Comparison of ENCODE assay signal across 22 cellular contexts in genomic region chr13:85588359-85588758, GRCh38.
DNase-seq lines count a peak whose midpoint lies in the region; ATAC-seq, FAIRE-seq and TF ChIP-seq lines count a peak whose summit lies in the region.
"Had no signal": no experiment of that assay in that cellular context is flagged by ENCODE, and none has a peak within 500 bp of the region (broad histone marks: within the 10 kb centered on the region; RNA-seq: fewer than 3 reads in every experiment).

No MANE protein-coding gene starts in this region.

- H3K4me1 Mint-ChIP-seq in T-helper 2 cell treated with Interferon-gamma antibody and Interleukin-4, amounts not matched to agents 5 μg/mL and 100 μg/mL, for 36 hours (ENCODE audit: low read depth) = no peaks in the 10 kb centered on the region
- H3K4me1 Mint-ChIP-seq: CD4-positive, CD25-positive, alpha-beta regulatory T cell had no signal

- peaks cover 16% of the 10 kb centered on the region; the same call in 1 of the 2 replicates for H3K4me1 ChIP-seq in HUES64 (ENCODE audit: insufficient read depth, low read length)
- peaks cover 55% of the 10 kb centered on the region for H3K4me1 ChIP-seq in RWPE2 (ENCODE audit: insufficient read depth, poor library complexity, severe bottlenecking)
- H3K4me1 ChIP-seq: BLaER1 had no signal

- H3K4me3 ChIP-seq in HUES64 (ENCODE audit: low read length) = no peak overlapping the region
- H3K4me3 ChIP-seq in RWPE2 (ENCODE audit: severe bottlenecking) = no peak overlapping the region
- H3K4me3 ChIP-seq: BLaER1, GM12878, MG63, SK-N-MC had no signal

- no peaks in the 10 kb centered on the region for H3K36me3 Mint-ChIP-seq in T-helper 2 cell treated with Interferon-gamma antibody and Interleukin-4, amounts not matched to agents 5 μg/mL and 100 μg/mL, for 36 hours (ENCODE audit: low read depth)
- H3K36me3 Mint-ChIP-seq: CD4-positive, CD25-positive, alpha-beta regulatory T cell had no signal

- H3K27ac Mint-ChIP-seq in T-helper 2 cell treated with Interferon-gamma antibody and Interleukin-4, amounts not matched to agents 5 μg/mL and 100 μg/mL, for 36 hours = no peak overlapping the region
- H3K27ac Mint-ChIP-seq: CD4-positive, CD25-positive, alpha-beta regulatory T cell had no signal

- H3K36me3 ChIP-seq in HUES64 (ENCODE audit: insufficient read depth, low read length) (no peaks in the 10 kb centered on the region), RWPE2 (ENCODE audit: low read depth) (peaks cover 3% of the 10 kb centered on the region)
- H3K36me3 ChIP-seq: BLaER1, MG63 had no signal

- ATAC-seq in RWPE2 (ENCODE audit: low read depth) = no peak
- ATAC-seq: GM12878, HCT116, Panc1 had no signal

- no peak overlapping the region for H3K9ac ChIP-seq in HUES64 (ENCODE audit: low read depth, low read length)
- H3K9ac ChIP-seq: BLaER1 had no signal

- H3K27me3 ChIP-seq in HUES64 (ENCODE audit: insufficient read depth, low read length) (no peaks in the 10 kb centered on the region), RWPE2 (ENCODE audit: insufficient read depth, poor library complexity, severe bottlenecking) (no peaks in the 10 kb centered on the region)
- H3K27me3 ChIP-seq: BLaER1, MG63 had no signal

- peaks cover 3% of the 10 kb centered on the region for H3K9me3 Mint-ChIP-seq in T-helper 2 cell treated with Interferon-gamma antibody and Interleukin-4, amounts not matched to agents 5 μg/mL and 100 μg/mL, for 36 hours

- WGBS in HUES64 = 64% methylated on average over 2 of the region's 3 CpGs

- H3K27ac ChIP-seq in HUES64 (ENCODE audit: low read depth, low read length) (peak overlapping the region; percentile 42; the same call in 1 of the 2 replicates), RWPE2 (ENCODE audit: poor library complexity, severe bottlenecking) (peak overlapping the region; percentile 99)
- H3K27ac ChIP-seq: BLaER1, SK-N-MC had no signal

- DNase-seq in D721Med (ENCODE audit: insufficient read length, low spot score) = no peak
- DNase-seq in RWPE2 (ENCODE audit: low spot score) = no peak
- DNase-seq in iPS-NIHi7 (ENCODE audit: extremely low spot score) = peak; percentile 12
- no peak for DNase-seq in T-helper 2 cell treated with Interferon-gamma antibody and Interleukin-4, amounts not matched to agents 5 μg/mL and 100 μg/mL, for 36 hours (ENCODE audit: low spot score)
- no peak for DNase-seq in NCI-H187 (lab: John Stamatoyannopoulos, UW)
- no peak for DNase-seq in SK-N-DZ (ENCODE audit: low spot score)
- DNase-seq: CD4-positive, CD25-positive, alpha-beta regulatory T cell; GOT3; Kasumi-1; MG63; NCI-H1105 treated with DMSO at 0.1 percent for 48 hours; NCI-H146; NCI-H2029; NCI-H526 treated with DMSO at 0.1 percent for 48 hours; SHP77 treated with DMSO at 0.1 percent for 48 hours had no signal

- peak; percentile 41 for FAIRE-seq in D721Med (lab: Jason Lieb, UNC)
- FAIRE-seq: G401.6, GM12878 had no signal

- no peak overlapping the region for H3K4me3 Mint-ChIP-seq in T-helper 2 cell treated with Interferon-gamma antibody and Interleukin-4, amounts not matched to agents 5 μg/mL and 100 μg/mL, for 36 hours
- H3K4me3 Mint-ChIP-seq: CD4-positive, CD25-positive, alpha-beta regulatory T cell had no signal

- H3K27me3 Mint-ChIP-seq in T-helper 2 cell treated with Interferon-gamma antibody and Interleukin-4, amounts not matched to agents 5 μg/mL and 100 μg/mL, for 36 hours (ENCODE audit: low read depth) = no peaks in the 10 kb centered on the region
- H3K27me3 Mint-ChIP-seq: CD4-positive, CD25-positive, alpha-beta regulatory T cell had no signal

- TF ChIP-seq CTCF in D721Med (IDR thresholded peaks at IDR 0.05; ENCODE audit: insufficient read depth, missing control alignments) (no peak), RWPE2 (IDR thresholded peaks at IDR 0.05; ENCODE audit: poor library complexity, severe bottlenecking) (no peak)

- H3K9me3 ChIP-seq in HUES64 (ENCODE audit: insufficient read depth, low read depth, low read length) (no peaks in the 10 kb centered on the region), RWPE2 (ENCODE audit: severe bottlenecking) (peaks cover 3% of the 10 kb centered on the region)
